Comparison of ENCODE assay signal across 8 cellular contexts in genomic region chr2:80326214-80326613, GRCh38. TPM values are rescaled to one million over a fixed set of nuclear protein-coding genes. Genes with fewer than 3 reads are reported as not detected.
DNase-seq lines count a peak whose midpoint lies in the region; ATAC-seq and TF ChIP-seq lines count a peak whose summit lies in the region.

No MANE protein-coding gene starts in this region.

- H3K4me1 ChIP-seq in psoas muscle = no peaks in the 10 kb centered on the region

- H3K4me3 ChIP-seq in epithelial cell of proximal tubule (ENCODE audit: low read depth, low read length) = no peak overlapping the region
- H3K4me3 ChIP-seq in psoas muscle = no peak overlapping the region

- H3K36me3 ChIP-seq in psoas muscle (ENCODE audit: insufficient read depth in 1 of 2, low read depth in 1 of 2) = no peaks in the 10 kb centered on the region

- intact Hi-C loops in psoas muscle (cut with DNase I) = loop anchor here in 1 of 2 donors (5.0 kb wide), 1 partner anchor 171 kb away; no protein-coding TSS in a partner anchor

- ATAC-seq in GM18519 (IDR thresholded peaks at IDR 0.05; ENCODE audit: low FRiP score, unreplicated experiment) (peak; percentile 61), psoas muscle (no peak), GM21381 (IDR thresholded peaks at IDR 0.05; ENCODE audit: unreplicated experiment) (no peak), HG02642 (IDR thresholded peaks at IDR 0.05; ENCODE audit: poor library complexity, unreplicated experiment) (no peak)

- TF ChIP-seq CTCF in epithelial cell of proximal tubule (conservative IDR thresholded peaks at IDR 0.05; ENCODE audit: low read depth, low read length) (peak; percentile 71), psoas muscle (IDR thresholded peaks at IDR 0.05) (peak; percentile 35)

- no peak overlapping the region for H3K27ac ChIP-seq in psoas muscle

- H3K27me3 ChIP-seq in psoas muscle (ENCODE audit: insufficient read depth in 3 of 3, low read length in 2 of 3) = peaks cover 2 to 22% (median 11%) of the 10 kb centered on the region in 3 donors

- DNase-seq in NCI-H524 treated with DMSO at 0.1 percent for 48 hours (lab: John Stamatoyannopoulos, UW) = peak; percentile 61
- DNase-seq in epithelial cell of proximal tubule (ENCODE audit: low read depth) = peak; percentile 4
- DNase-seq in psoas muscle = no peak
- DNase-seq in effector CD8-positive, alpha-beta T cell (lab: John Stamatoyannopoulos, UW) = no peak
- DNase-seq in GM19240 (ENCODE audit: insufficient read length, low spot score) = no peak

- no peaks in the 10 kb centered on the region for H3K9me3 ChIP-seq in psoas muscle

RNA-seq across cellular contexts. Expression of gene LRRTM1, which starts 21.7 kb away (rescaled TPM):
- total RNA-seq in epithelial cell of proximal tubule = 0.81 and 2.0 TPM in 2 replicates
- under 1 TPM in 1 of 4 donors, not detected in 3; 0.36 TPM for total RNA-seq in psoas muscle
- under 1 TPM in 2 of 3 donors, not detected in 1; 0.01 to 0.20 TPM for polyA plus RNA-seq in psoas muscle

Comparison
In these comparisons a context has a peak if more than half of its experiments do, and no peak if none do; other contexts are left out.
1. DNase-seq: peak in NCI-H524 treated with DMSO at 0.1 percent for 48 hours (single experiment) and epithelial cell of proximal tubule (single experiment); none in psoas muscle (0 of 2), effector CD8-positive, alpha-beta T cell (single experiment) and GM19240 (single experiment).